In the genomic region with DNA sequence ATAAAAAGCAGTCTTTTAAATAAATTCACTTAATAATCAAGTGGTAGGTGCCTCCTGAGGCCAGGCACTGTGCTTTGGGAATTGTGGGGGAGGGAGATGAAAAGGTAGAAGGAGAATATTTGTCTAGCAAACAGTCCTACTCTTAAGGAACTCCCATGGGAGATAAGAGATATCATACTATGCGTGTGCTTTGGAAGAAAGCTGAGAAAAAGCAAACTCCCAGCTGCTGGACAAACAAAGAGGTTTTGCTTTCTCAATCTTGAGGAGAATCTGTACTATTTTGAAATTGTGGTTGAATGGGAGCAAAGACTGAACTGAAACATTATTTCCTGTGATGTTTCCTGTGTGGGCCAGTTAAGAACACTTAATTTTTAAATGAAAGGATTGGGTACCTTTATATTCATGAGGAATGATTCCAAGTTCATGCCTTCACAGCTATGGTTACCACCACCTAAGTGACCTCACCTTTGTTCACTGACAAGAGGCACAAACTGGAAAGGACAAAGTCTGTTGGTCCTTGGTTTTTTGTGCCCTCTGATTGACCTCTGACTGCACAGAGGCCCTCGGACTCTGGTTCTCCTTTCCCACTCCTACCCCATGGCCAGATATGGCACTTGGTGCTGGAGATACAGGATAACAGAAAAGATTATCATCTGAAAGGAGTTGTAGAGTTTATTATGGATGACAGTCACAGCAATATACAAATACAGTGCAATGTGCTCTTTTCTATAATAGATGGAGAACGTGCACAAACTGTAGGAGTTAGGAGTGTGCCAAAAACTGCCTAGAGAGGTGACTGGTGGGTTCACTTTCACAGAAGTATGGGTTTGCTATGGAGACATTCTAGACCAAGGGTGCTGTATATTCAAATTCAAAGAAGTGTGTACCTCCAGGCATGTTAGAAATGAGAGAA, we compare ENCODE assay signal across 9 cellular contexts. TPM values are rescaled to one million over a fixed set of nuclear protein-coding genes. Genes with fewer than 3 reads are reported as not detected.
A peak's percentile ranks its signal among the peaks of the same experiment; 100 is the strongest.
DNase-seq lines count a peak whose midpoint lies in the region; ATAC-seq lines count a peak whose summit lies in the region.
"Had no signal": no experiment of that assay in that cellular context is flagged by ENCODE, and none has a peak within 500 bp of the region (broad histone marks: within the 10 kb centered on the region; RNA-seq: fewer than 3 reads in every experiment).

No MANE protein-coding gene starts in this region.

- peaks cover 24 to 47% of the 10 kb centered on the region in 2 donors for H3K36me3 Mint-ChIP-seq in CD4-positive, alpha-beta memory T cell
- peaks cover 70% of the 10 kb centered on the region for H3K36me3 Mint-ChIP-seq in activated T-helper 17 cell treated with anti-CD3 and anti-CD28 coated beads, Interleukin-2, amount 50 U/mL, for 72 hours (ENCODE audit: low read depth)
- peaks cover 4 to 20% (median 10%) of the 10 kb centered on the region in 3 donors for H3K36me3 Mint-ChIP-seq in naive thymus-derived CD8-positive, alpha-beta T cell

- H3K27me3 ChIP-seq in CD4-positive, alpha-beta memory T cell (ENCODE audit: insufficient read depth, low read length), result no peaks in the 10 kb centered on the region

- H3K4me1 ChIP-seq in CD4-positive, alpha-beta memory T cell (ENCODE audit: insufficient read depth, low read length), result peaks cover 61% of the 10 kb centered on the region
- H3K4me1 ChIP-seq: SJSA1 had no signal

- H3K27ac Mint-ChIP-seq in CD4-positive, alpha-beta memory T cell, result peak overlapping the region; percentile 93 to 99 (median 98)
- H3K27ac Mint-ChIP-seq in activated T-helper 17 cell treated with anti-CD3 and anti-CD28 coated beads, Interleukin-2, amount 50 U/mL, for 72 hours, result peak overlapping the region; percentile 92
- H3K27ac Mint-ChIP-seq in naive thymus-derived CD8-positive, alpha-beta T cell, result peak overlapping the region; percentile 96 to 100 (median 99)

- POLR2A ChIA-PET in CD4-positive, alpha-beta memory T cell (lab: Charles Lee; ENCODE audit: partially characterized antibody), result interaction anchor here (0.6 to 5.3 kb wide), 26 partner anchors 11 to 342 kb away, joined by 3 to 69 read pairs (median 6); a partner anchor contains a TSS
- POLR2A ChIA-PET in naive thymus-derived CD8-positive, alpha-beta T cell (lab: Charles Lee), result interaction anchor here (0.6 to 4.3 kb wide), 23 partner anchors 11 to 536 kb away, joined by 3 to 27 read pairs (median 4); a partner anchor contains a TSS

- peak overlapping the region; percentile 94 to 100 (median 98) for H3K4me3 Mint-ChIP-seq in CD4-positive, alpha-beta memory T cell
- peak overlapping the region; percentile 93 for H3K4me3 Mint-ChIP-seq in activated T-helper 17 cell treated with anti-CD3 and anti-CD28 coated beads, Interleukin-2, amount 50 U/mL, for 72 hours
- H3K4me3 Mint-ChIP-seq in naive thymus-derived CD8-positive, alpha-beta T cell, result peak overlapping the region; percentile 92 to 100 (median 98)

- no peaks in the 10 kb centered on the region for H3K9me3 ChIP-seq in CD4-positive, alpha-beta memory T cell (ENCODE audit: control insufficient read depth in 1 of 2, low read length in 2 of 2)
- H3K9me3 ChIP-seq: SJSA1 had no signal

- peak; percentile 18 for ATAC-seq in activated T-helper 17 cell treated with anti-CD3 and anti-CD28 coated beads, Interleukin-2, amount 50 U/mL, for 72 hours (replicated peaks)
- peak in 1 of 2 donors; percentile 8 for ATAC-seq in naive thymus-derived CD8-positive, alpha-beta T cell
- no peak for ATAC-seq in GM21423 (IDR thresholded peaks at IDR 0.05; ENCODE audit: unreplicated experiment)

- DNase-seq in CD4-positive, alpha-beta memory T cell, result peak; percentile 31 to 53 (median 39)
- peak; percentile 66 for DNase-seq in Jurkat, Clone E6-1 (ENCODE audit: low read depth, low spot score)
- peak in 3 of 10 donors; percentile 33 to 46 (median 39) for DNase-seq in naive thymus-derived CD8-positive, alpha-beta T cell
- DNase-seq in NCI-H1436 treated with DMSO at 0.1 percent for 48 hours (lab: John Stamatoyannopoulos, UW) (no peak), DMS 273 treated with DMSO at 0.1 percent for 48 hours (lab: John Stamatoyannopoulos, UW) (no peak), GM19238 (ENCODE audit: insufficient read length, low spot score) (no peak)

- intact Hi-C loops in CD4-positive, alpha-beta memory T cell (cut with micrococcal nuclease), result loop anchor here (1.0 to 10.0 kb wide), 9 partner anchors 9 to 840 kb away; a partner anchor contains a TSS

- H3K9me3 Mint-ChIP-seq in CD4-positive, alpha-beta memory T cell, result no peaks in the 10 kb centered on the region
- peaks cover 5% of the 10 kb centered on the region for H3K9me3 Mint-ChIP-seq in activated T-helper 17 cell treated with anti-CD3 and anti-CD28 coated beads, Interleukin-2, amount 50 U/mL, for 72 hours
- H3K9me3 Mint-ChIP-seq in naive thymus-derived CD8-positive, alpha-beta T cell, result peaks cover 0 to 3% (median 0%) of the 10 kb centered on the region in 9 donors

- peak overlapping the region; percentile 79 to 92 for H3K4me3 ChIP-seq in CD4-positive, alpha-beta memory T cell (ENCODE audit: low read length in 2 of 2)
- H3K4me3 ChIP-seq in Jurkat, Clone E6-1 (ENCODE audit: low read length), result peak overlapping the region; percentile 75
- H3K4me3 ChIP-seq: SJSA1 had no signal

- no peaks in the 10 kb centered on the region for H3K36me3 ChIP-seq in CD4-positive, alpha-beta memory T cell (ENCODE audit: insufficient read depth, low read length)
- H3K36me3 ChIP-seq: SJSA1 had no signal

- CTCF ChIA-PET in CD4-positive, alpha-beta memory T cell (lab: Charles Lee; ENCODE audit: partially characterized antibody), result interaction anchor here (1.0 to 3.2 kb wide), 7 partner anchors 17 to 255 kb away, joined by 3 to 15 read pairs (median 6); a partner anchor contains a TSS

- no peaks in the 10 kb centered on the region for H3K27me3 Mint-ChIP-seq in CD4-positive, alpha-beta memory T cell
- no peaks in the 10 kb centered on the region for H3K27me3 Mint-ChIP-seq in activated T-helper 17 cell treated with anti-CD3 and anti-CD28 coated beads, Interleukin-2, amount 50 U/mL, for 72 hours
- H3K27me3 Mint-ChIP-seq in naive thymus-derived CD8-positive, alpha-beta T cell, result no peaks in the 10 kb centered on the region

- H3K27ac ChIP-seq in CD4-positive, alpha-beta memory T cell (ENCODE audit: low read depth, low read length), result peak overlapping the region; percentile 88
- H3K27ac ChIP-seq: SJSA1 had no signal

- H3K4me1 Mint-ChIP-seq in CD4-positive, alpha-beta memory T cell, result peaks cover 47 to 75% (median 54%) of the 10 kb centered on the region in 4 donors
- peaks cover 16% of the 10 kb centered on the region for H3K4me1 Mint-ChIP-seq in activated T-helper 17 cell treated with anti-CD3 and anti-CD28 coated beads, Interleukin-2, amount 50 U/mL, for 72 hours
- H3K4me1 Mint-ChIP-seq in naive thymus-derived CD8-positive, alpha-beta T cell, result peaks cover 41 to 71% (median 62%) of the 10 kb centered on the region in 4 donors

RNA-seq across cellular contexts. Expression of a gene that starts 1.6 kb away (rescaled TPM):
- total RNA-seq in CD4-positive, alpha-beta memory T cell, result 100 to 1,000 TPM; 337 to 338 TPM
- polyA plus RNA-seq in CD4-positive, alpha-beta memory T cell, result 1,000 to 10,000 TPM in 1 of 2 donors, 100 to 1,000 TPM in 1; 989 to 1,003 TPM
- polyA plus RNA-seq in Jurkat, Clone E6-1 (2012; ENCODE audit: insufficient read depth, insufficient read length), result 137 TPM
- total RNA-seq in activated T-helper 17 cell treated with anti-CD3 and anti-CD28 coated beads, Interleukin-2, amount 50 U/mL, for 72 hours, result 100 to 1,000 TPM; 315 to 427 TPM
- total RNA-seq in naive thymus-derived CD8-positive, alpha-beta T cell, result 100 to 1,000 TPM; 295 to 313 TPM
- 100 to 1,000 TPM; 619 to 909 (median 820) TPM for polyA plus RNA-seq in naive thymus-derived CD8-positive, alpha-beta T cell
- total RNA-seq: SJSA1 had no signal

Comparison
In these comparisons a context has a peak if more than half of its experiments do, and no peak if none do; other contexts are left out.
1. DNase-seq: peak in CD4-positive, alpha-beta memory T cell (5 of 5) and Jurkat, Clone E6-1 (single experiment); none in NCI-H1436 treated with DMSO at 0.1 percent for 48 hours (single experiment), DMS 273 treated with DMSO at 0.1 percent for 48 hours (single experiment) and GM19238 (single experiment).
2. Peak in every context shown above with its lines, with median percentiles within 50 percentile points of each other: H3K27ac Mint-ChIP-seq and H3K4me3 Mint-ChIP-seq.